Comparison of ENCODE assay signal across 23 cellular contexts in genomic region chr3:142056656-142057330, GRCh38.
"Had no signal": no experiment of that assay in that cellular context is flagged by ENCODE, and none has a peak within 500 bp of the region (broad histone marks: within the 10 kb centered on the region; RNA-seq: fewer than 3 reads in every experiment).

No MANE protein-coding gene starts in this region.

- H3K27ac ChIP-seq: adrenal gland, ascending aorta, colonic mucosa, dorsolateral prefrontal cortex, heart left ventricle, sigmoid colon, spleen, testis, vagina, WERI-Rb-1 had no signal

- ATAC-seq: effector memory CD8-positive, alpha-beta T cell; heart left ventricle; left cardiac atrium had no signal

- H3K4me1 ChIP-seq: adrenal gland, ascending aorta, colonic mucosa, heart left ventricle, sigmoid colon, spleen, testis, vagina had no signal

- H3K4me3 ChIP-seq: adrenal gland, ascending aorta, colonic mucosa, dorsolateral prefrontal cortex, heart left ventricle, sigmoid colon, spleen, testis, vagina had no signal

- H3K9me3 ChIP-seq: ascending aorta, colonic mucosa, sigmoid colon, testis, vagina had no signal

- H3K36me3 ChIP-seq: adrenal gland, ascending aorta, colonic mucosa, sigmoid colon, vagina, WERI-Rb-1 had no signal

- DNase-seq: activated CD4-positive, alpha-beta T cell treated with anti-CD3 and anti-CD28 coated beads for 1 hour; activated CD4-positive, alpha-beta T cell treated with anti-CD3 and anti-CD28 coated beads, Interleukin-2, amount 50 U/mL, for 1 hour; activated CD8-positive, alpha-beta memory T cell treated with anti-CD3 and anti-CD28 coated beads, Interleukin-2, amount 50 U/mL, for 4 hours; activated naive CD4-positive, alpha-beta T cell; activated T-cell treated with anti-CD3 and anti-CD28 coated beads, Interleukin-2, amount 50 U/mL, for 24 hours; adrenal gland; colonic mucosa; dorsolateral prefrontal cortex; effector memory CD8-positive, alpha-beta T cell; heart left ventricle; left cardiac atrium; mesenchymal stem cell; naive B cell; occipital lobe; posterior cingulate gyrus; sigmoid colon; spleen; stimulated activated CD4-positive, alpha-beta T cell treated with anti-CD3 and anti-CD28 coated beads, Interleukin-4, amount 100 ng/mL, for 1 hour; stimulated activated naive CD4-positive, alpha-beta T cell; testis; WERI-Rb-1 had no signal

- H3K27me3 ChIP-seq: adrenal gland, ascending aorta, colonic mucosa, dorsolateral prefrontal cortex, heart left ventricle, sigmoid colon, spleen, testis, vagina had no signal
